In the genomic region with DNA sequence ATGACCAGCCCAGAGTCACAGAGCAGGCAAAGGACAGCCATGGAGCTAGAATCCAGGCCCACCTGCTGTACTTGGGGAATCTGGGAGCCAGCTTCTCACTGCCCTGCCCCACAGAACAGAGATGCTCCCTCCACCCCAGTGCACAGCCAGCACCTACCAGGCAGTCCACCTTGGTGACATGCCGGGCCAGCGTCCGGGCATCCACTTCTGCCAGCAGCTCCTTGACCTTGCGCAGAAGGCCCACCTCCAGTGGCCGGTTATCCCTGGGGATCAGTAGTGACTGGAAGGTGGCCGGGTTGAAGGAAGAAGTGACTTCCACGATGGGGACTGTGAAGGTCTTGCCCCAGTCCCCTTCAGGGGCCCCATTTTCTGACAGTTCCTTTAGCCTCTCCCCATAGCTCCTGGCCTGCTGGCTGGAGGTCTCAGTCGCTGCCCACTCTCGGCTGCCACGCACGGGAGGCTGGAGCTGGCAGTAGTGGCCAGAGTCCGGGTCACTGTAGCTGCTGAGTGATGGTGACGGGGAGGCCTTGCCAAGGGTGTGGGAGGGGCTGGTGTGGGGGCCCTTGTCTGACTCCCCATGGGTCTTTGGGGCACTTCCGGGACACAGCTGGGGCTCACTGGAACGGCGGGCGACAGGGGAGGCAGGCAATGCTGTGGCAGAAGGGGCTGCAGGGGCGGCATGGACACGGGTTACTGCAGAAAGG, we compare ENCODE assay signal across 29 cellular contexts. TPM values are rescaled to one million over a fixed set of nuclear protein-coding genes. Genes with fewer than 3 reads are reported as not detected.
"Had no signal": no experiment of that assay in that cellular context is flagged by ENCODE, and none has a peak within 500 bp of the region (broad histone marks: within the 10 kb centered on the region; RNA-seq: fewer than 3 reads in every experiment).

No MANE protein-coding gene starts in this region.

- H2AFZ ChIP-seq: neural progenitor cell had no signal

- H3K9me3 Mint-ChIP-seq: natural killer cell treated with Interleukin-12 subunit alpha and Interleukin-12 subunit beta and Interleukin-15 and Interleukin-18, amount 100 ng/mL, for 72 hours; neural progenitor cell; stimulated activated memory B cell treated with anti-CD40 and anti-IgM and Interleukin-4, amounts not matched to agents 10 μg/mL and 1 μg/mL and 100 μg/mL, for 72 hours; stimulated activated naive CD8-positive, alpha-beta T cell treated with anti-CD3 and anti-CD28 coated beads, Interleukin-15, amount 100 ng/mL, for 72 hours had no signal

- H3K36me3 ChIP-seq: gastrocnemius medialis, neural progenitor cell, pancreas, right lobe of liver had no signal

- H3K36me3 Mint-ChIP-seq: natural killer cell treated with Interleukin-12 subunit alpha and Interleukin-12 subunit beta and Interleukin-15 and Interleukin-18, amount 100 ng/mL, for 72 hours; neural progenitor cell had no signal

- FAIRE-seq: pancreas had no signal

- H3K27me3 ChIP-seq: gastrocnemius medialis, heart right ventricle, pancreas, spleen, testis, tibial nerve, upper lobe of right lung had no signal

- H3K27ac ChIP-seq: coronary artery, neural progenitor cell, pancreas, right lobe of liver, testis, tibial nerve, upper lobe of right lung had no signal

- ATAC-seq: esophagus mucosa; gastrocnemius medialis; heart right ventricle; left lobe of liver; mucosa of descending colon; natural killer cell treated with Interleukin-12 subunit alpha and Interleukin-12 subunit beta and Interleukin-15 and Interleukin-18, amount 100 ng/mL, for 72 hours; pancreas; right lobe of liver; stimulated activated memory B cell treated with anti-CD40 and anti-IgM and Interleukin-4, amounts not matched to agents 10 μg/mL and 1 μg/mL and 100 μg/mL, for 72 hours; stimulated activated naive CD8-positive, alpha-beta T cell treated with anti-CD3 and anti-CD28 coated beads, Interleukin-15, amount 100 ng/mL, for 72 hours; upper lobe of right lung had no signal

- H3K4me3 ChIP-seq: coronary artery, gastrocnemius medialis, heart right ventricle, mucosa of descending colon, neural progenitor cell, pancreas, right lobe of liver, spleen, testis, tibial nerve, upper lobe of right lung had no signal

- H3K9me3 ChIP-seq: gastrocnemius medialis, heart right ventricle, mucosa of descending colon, pancreas, right lobe of liver, spleen, testis, tibial nerve, upper lobe of right lung had no signal

- H3K4me3 Mint-ChIP-seq: natural killer cell treated with Interleukin-12 subunit alpha and Interleukin-12 subunit beta and Interleukin-15 and Interleukin-18, amount 100 ng/mL, for 72 hours; stimulated activated memory B cell treated with anti-CD40 and anti-IgM and Interleukin-4, amounts not matched to agents 10 μg/mL and 1 μg/mL and 100 μg/mL, for 72 hours; stimulated activated naive CD8-positive, alpha-beta T cell treated with anti-CD3 and anti-CD28 coated beads, Interleukin-15, amount 100 ng/mL, for 72 hours had no signal

- H3K27ac Mint-ChIP-seq: natural killer cell treated with Interleukin-12 subunit alpha and Interleukin-12 subunit beta and Interleukin-15 and Interleukin-18, amount 100 ng/mL, for 72 hours; neural progenitor cell; progenitor cell of endocrine pancreas; stimulated activated memory B cell treated with anti-CD40 and anti-IgM and Interleukin-4, amounts not matched to agents 10 μg/mL and 1 μg/mL and 100 μg/mL, for 72 hours had no signal

- H3K4me1 ChIP-seq: neural progenitor cell, pancreas, right lobe of liver had no signal

- H3K27me3 Mint-ChIP-seq: natural killer cell treated with Interleukin-12 subunit alpha and Interleukin-12 subunit beta and Interleukin-15 and Interleukin-18, amount 100 ng/mL, for 72 hours; stimulated activated memory B cell treated with anti-CD40 and anti-IgM and Interleukin-4, amounts not matched to agents 10 μg/mL and 1 μg/mL and 100 μg/mL, for 72 hours; stimulated activated naive CD8-positive, alpha-beta T cell treated with anti-CD3 and anti-CD28 coated beads, Interleukin-15, amount 100 ng/mL, for 72 hours had no signal

- DNase-seq: effector CD4-positive, alpha-beta T cell; gastrocnemius medialis; heart right ventricle; islet precursor cell; mammary epithelial cell; mucosa of descending colon; occipital lobe; right lobe of liver; spleen; stimulated activated CD4-positive, alpha-beta T cell treated with anti-CD3 and anti-CD28 coated beads, Interleukin-15, amount 100 ng/mL, for 24 hours; stimulated activated CD4-positive, alpha-beta T cell treated with anti-CD3 and anti-CD28 coated beads, Interleukin-1b, Interleukin-23, amount 100 ng/mL, for 48 hours; stimulated activated CD4-positive, alpha-beta T cell treated with anti-CD3 and anti-CD28 coated beads, Interleukin-4, amount 100 ng/mL, for 24 hours; stimulated activated naive CD8-positive, alpha-beta T cell treated with anti-CD3 and anti-CD28 coated beads, Interleukin-15, amount 100 ng/mL, for 72 hours; testis; upper lobe of right lung had no signal

- H3K4me1 Mint-ChIP-seq: stimulated activated memory B cell treated with anti-CD40 and anti-IgM and Interleukin-4, amounts not matched to agents 10 μg/mL and 1 μg/mL and 100 μg/mL, for 72 hours had no signal

- H3K4me2 ChIP-seq: neural progenitor cell had no signal

- H3K9ac ChIP-seq: neural progenitor cell had no signal

RNA-seq across cellular contexts. Expression of a gene that starts 28.7 kb away (rescaled TPM):
- total RNA-seq: chondrocyte, dermis microvascular lymphatic vessel endothelial cell, esophagus mucosa, fibroblast of villous mesenchyme, gastrocnemius medialis, left lobe of liver, occipital lobe, skeletal muscle tissue had no signal

RNA-seq across cellular contexts. Expression of a gene that starts 37.8 kb away (rescaled TPM):
- total RNA-seq: chondrocyte; dermis microvascular lymphatic vessel endothelial cell; esophagus mucosa; gastrocnemius medialis; left lobe of liver; mammary epithelial cell; natural killer cell treated with Interleukin-12 subunit alpha and Interleukin-12 subunit beta and Interleukin-15 and Interleukin-18, amount 100 ng/mL, for 72 hours; skeletal muscle tissue; subcutaneous adipose tissue had no signal
- polyA plus RNA-seq: mammary epithelial cell had no signal
